In genomic region chr4:154738426-154738825, GRCh38 we compare ENCODE assay signal across 35 cellular contexts. TPM values are rescaled to one million over a fixed set of nuclear protein-coding genes. Genes with fewer than 3 reads are reported as not detected.
DNase-seq lines count a peak whose midpoint lies in the region; ATAC-seq and TF ChIP-seq lines count a peak whose summit lies in the region.
"Had no signal": no experiment of that assay in that cellular context is flagged by ENCODE, and none has a peak within 500 bp of the region (broad histone marks: within the 10 kb centered on the region; RNA-seq: fewer than 3 reads in every experiment).

No MANE protein-coding gene starts in this region.

- WGBS in endodermal cell (ENCODE audit: insufficient coverage in 1 of 2, insufficient read length in 1 of 2), 2 experiments, result 0 to 25% methylated on average over 1 to 2 of the region's 2 CpGs
- 10% methylated on average over 2 of the region's 2 CpGs for WGBS in esophagus squamous epithelium, 2 donors

- POLR2A ChIA-PET in PC-3 (lab: Charles Lee; ENCODE audit: unreplicated experiment), result no interaction called here

- H3K27me3 ChIP-seq in PC-3 (ENCODE audit: low read length) (no peaks in the 10 kb centered on the region), endodermal cell (ENCODE audit: control insufficient read depth, insufficient read depth, low read length, poor library complexity, severe bottlenecking) (peaks cover 29% of the 10 kb centered on the region), esophagus squamous epithelium (peaks cover 0 to 36% (median 7%) of the 10 kb centered on the region in 4 donors)
- H3K27me3 ChIP-seq: testis, vagina had no signal

- H4K20me1 ChIP-seq in PC-3 (ENCODE audit: low read length), result no peaks in the 10 kb centered on the region

- peak overlapping the region; percentile 26 for H3K27ac Mint-ChIP-seq in endodermal cell
- H3K27ac Mint-ChIP-seq: activated CD8-positive, alpha-beta memory T cell treated with anti-CD3 and anti-CD28 coated beads, Interleukin-2, amount 10 ng/mL, durations not matched to agents 7 days and 5 days; activated naive CD4-positive, alpha-beta T cell treated with anti-CD3 and anti-CD28 coated beads for 36 hours; activated T-cell treated with anti-CD3 and anti-CD28 coated beads, Interleukin-2, amount 50 U/mL, for 72 hours; IgD-negative memory B cell; immature natural killer cell; nephron progenitor cell; stimulated activated naive B cell treated with anti-CD40 and anti-IgM and Interleukin-4, amounts not matched to agents 10 μg/mL and 1 μg/mL and 100 μg/mL, for 72 hours had no signal

- peak; percentile 83 for ATAC-seq in PC-3
- ATAC-seq in GM21360 (IDR thresholded peaks at IDR 0.05; ENCODE audit: unreplicated experiment), result no peak
- ATAC-seq in SK-N-SH treated with all-trans-retinoic acid at 6 μM for 48 hours, result no peak
- ATAC-seq: activated CD8-positive, alpha-beta memory T cell treated with anti-CD3 and anti-CD28 coated beads, Interleukin-2, amount 10 ng/mL, durations not matched to agents 7 days and 5 days; activated T-cell treated with anti-CD3 and anti-CD28 coated beads, Interleukin-2, amount 50 U/mL, for 72 hours; pancreas; stimulated activated naive B cell treated with anti-CD40 and anti-IgM and Interleukin-4, amounts not matched to agents 10 μg/mL and 1 μg/mL and 100 μg/mL, for 72 hours had no signal

- peak overlapping the region; percentile 42 for H3K4me2 ChIP-seq in PC-3 (ENCODE audit: low read length)
- H3K4me2 ChIP-seq: hepatocyte had no signal

- no peak for TF ChIP-seq POLR2A in esophagus squamous epithelium (IDR thresholded peaks at IDR 0.05)

- H3K4me3 ChIP-seq in PC-3 (ENCODE audit: low read length) (no peak overlapping the region), endodermal cell (ENCODE audit: low read length) (peak overlapping the region; percentile 4), esophagus squamous epithelium (no peak overlapping the region)
- H3K4me3 ChIP-seq: hepatocyte, pancreas, right atrium auricular region, testis, vagina had no signal

- peak overlapping the region; percentile 57 for H3K27ac ChIP-seq in PC-3 (ENCODE audit: low read length)
- no peak overlapping the region for H3K27ac ChIP-seq in endodermal cell (ENCODE audit: low read depth, low read length)
- H3K27ac ChIP-seq in esophagus squamous epithelium, result no peak overlapping the region
- H3K27ac ChIP-seq: hepatocyte, HL-60, pancreas, right atrium auricular region, testis, vagina had no signal

- peak; percentile 16 for DNase-seq in ELR (ENCODE audit: low read depth)
- DNase-seq in PC-3, result peak; percentile 86
- no peak for DNase-seq in endodermal cell
- peak; percentile 79 for DNase-seq in kidney tubule cell (ENCODE audit: low spot score)
- no peak for DNase-seq in COLO829 (ENCODE audit: low spot score)
- DNase-seq in esophagus squamous epithelium (lab: John Stamatoyannopoulos, UW), result no peak
- DNase-seq: activated CD4-positive, alpha-beta T cell treated with anti-CD3 and anti-CD28 coated beads for 4 hours; activated CD8-positive, alpha-beta memory T cell treated with anti-CD3 and anti-CD28 coated beads, Interleukin-2, amount 10 ng/mL, durations not matched to agents 7 days and 5 days; activated naive CD4-positive, alpha-beta T cell treated with anti-CD3 and anti-CD28 coated beads for 36 hours; activated T-cell treated with anti-CD3 and anti-CD28 coated beads, Interleukin-2, amount 50 U/mL, for 72 hours; amniotic stem cell; C1 segment of cervical spinal cord; dermis blood vessel endothelial cell; immature natural killer cell; NCI-H2081 treated with DMSO at 0.1 percent for 48 hours; NCI-H82; nephron progenitor cell; pancreas; SHP77 treated with DMSO at 0.1 percent for 48 hours; stimulated activated CD4-positive, alpha-beta T cell treated with anti-CD3 and anti-CD28 coated beads, Interleukin-12 subunit alpha, Interleukin-12 subunit beta, amount 100 ng/mL, for 4 hours; stimulated activated CD4-positive, alpha-beta T cell treated with anti-CD3 and anti-CD28 coated beads, Interleukin-4, amount 100 ng/mL, for 24 hours; stimulated activated naive B cell treated with anti-CD40 and anti-IgM and Interleukin-4, amounts not matched to agents 10 μg/mL and 1 μg/mL and 100 μg/mL, for 72 hours; testis had no signal

- H3K79me2 ChIP-seq in PC-3 (ENCODE audit: low read length), result no peaks in the 10 kb centered on the region
- H3K79me2 ChIP-seq: hepatocyte had no signal

- H3F3A ChIP-seq in PC-3 (ENCODE audit: low read length, unreplicated experiment), result no peaks in the 10 kb centered on the region

- H3K4me1 Mint-ChIP-seq in endodermal cell, result peaks cover 47% of the 10 kb centered on the region
- H3K4me1 Mint-ChIP-seq: central memory CD8-positive, alpha-beta T cell had no signal

- CTCF ChIA-PET in PC-3 (lab: Charles Lee), result no interaction called here

- H3K27me3 Mint-ChIP-seq in endodermal cell (ENCODE audit: insufficient read depth), result peaks cover 32% of the 10 kb centered on the region

- 0 out of 2 replicates have a peak overlapping the region, but pooled peaks have one; percentile 21 for H2AFZ ChIP-seq in PC-3 (ENCODE audit: low read length)
- H2AFZ ChIP-seq: hepatocyte had no signal

- intact Hi-C loops in PC-3 (cut with micrococcal nuclease), result loop anchor here (1.0 kb wide), 1 partner anchor 30 kb away; no protein-coding TSS in a partner anchor
- intact Hi-C loops in esophagus squamous epithelium (cut with DNase I), result no loop called here

- H3K9me2 ChIP-seq in PC-3 (replicated peaks; ENCODE audit: low read length), result no peaks in the 10 kb centered on the region

- H3K36me3 ChIP-seq in PC-3 (ENCODE audit: low read depth, low read length), result no peaks in the 10 kb centered on the region
- H3K36me3 ChIP-seq in endodermal cell (ENCODE audit: control insufficient read depth, insufficient read depth, low read length), result no peaks in the 10 kb centered on the region
- no peaks in the 10 kb centered on the region for H3K36me3 ChIP-seq in esophagus squamous epithelium
- H3K36me3 ChIP-seq: pancreas, right atrium auricular region, vagina had no signal

- H3K4me3 Mint-ChIP-seq in endodermal cell, result peak overlapping the region; percentile 7
- H3K4me3 Mint-ChIP-seq: activated CD8-positive, alpha-beta memory T cell treated with anti-CD3 and anti-CD28 coated beads, Interleukin-2, amount 10 ng/mL, durations not matched to agents 7 days and 5 days; activated naive CD4-positive, alpha-beta T cell treated with anti-CD3 and anti-CD28 coated beads for 36 hours; activated T-cell treated with anti-CD3 and anti-CD28 coated beads, Interleukin-2, amount 50 U/mL, for 72 hours; central memory CD8-positive, alpha-beta T cell; IgD-negative memory B cell; immature natural killer cell; nephron progenitor cell; stimulated activated naive B cell treated with anti-CD40 and anti-IgM and Interleukin-4, amounts not matched to agents 10 μg/mL and 1 μg/mL and 100 μg/mL, for 72 hours had no signal

- H3K9me3 Mint-ChIP-seq in endodermal cell, result no peaks in the 10 kb centered on the region
- H3K9me3 Mint-ChIP-seq: activated naive CD4-positive, alpha-beta T cell treated with anti-CD3 and anti-CD28 coated beads for 36 hours; activated T-cell treated with anti-CD3 and anti-CD28 coated beads, Interleukin-2, amount 50 U/mL, for 72 hours; central memory CD8-positive, alpha-beta T cell; IgD-negative memory B cell; nephron progenitor cell; stimulated activated naive B cell treated with anti-CD40 and anti-IgM and Interleukin-4, amounts not matched to agents 10 μg/mL and 1 μg/mL and 100 μg/mL, for 72 hours had no signal

- no TSS peak for BruUV-seq in PC-3 (replicated peaks; lab: Mats Ljungman, UMichigan)

- H3K4me1 ChIP-seq in PC-3 (ENCODE audit: insufficient read depth, low read length), result peaks cover 22% of the 10 kb centered on the region
- H3K4me1 ChIP-seq in endodermal cell (ENCODE audit: control insufficient read depth, insufficient read depth, low read length), result peaks cover 25% of the 10 kb centered on the region
- peaks cover 8 to 23% (median 12%) of the 10 kb centered on the region in 3 donors for H3K4me1 ChIP-seq in esophagus squamous epithelium

- H3K9ac ChIP-seq in PC-3 (ENCODE audit: low read length) (no peak overlapping the region), endodermal cell (ENCODE audit: extremely low read depth, low read length, poor library complexity, severe bottlenecking) (no peak overlapping the region)

- no peaks in the 10 kb centered on the region for H3K9me3 ChIP-seq in PC-3 (ENCODE audit: low read length)
- no peaks in the 10 kb centered on the region for H3K9me3 ChIP-seq in endodermal cell (ENCODE audit: control insufficient read depth, low read length)
- no peaks in the 10 kb centered on the region for H3K9me3 ChIP-seq in esophagus squamous epithelium
- H3K9me3 ChIP-seq: pancreas, right atrium auricular region, testis, vagina had no signal

- no peak for TF ChIP-seq CTCF in PC-3 (conservative IDR thresholded peaks at IDR 0.05; ENCODE audit: low read depth, low read length)
- TF ChIP-seq CTCF in endodermal cell (conservative IDR thresholded peaks at IDR 0.05), result no peak
- TF ChIP-seq CTCF in esophagus squamous epithelium (IDR thresholded peaks at IDR 0.05), result no peak

- H3K36me3 Mint-ChIP-seq in endodermal cell (ENCODE audit: low read depth), result no peaks in the 10 kb centered on the region
- H3K36me3 Mint-ChIP-seq: activated CD8-positive, alpha-beta memory T cell treated with anti-CD3 and anti-CD28 coated beads, Interleukin-2, amount 10 ng/mL, durations not matched to agents 7 days and 5 days; IgD-negative memory B cell; immature natural killer cell; stimulated activated naive B cell treated with anti-CD40 and anti-IgM and Interleukin-4, amounts not matched to agents 10 μg/mL and 1 μg/mL and 100 μg/mL, for 72 hours had no signal

TF ChIP-seq in SK-N-SH treated with all-trans-retinoic acid at 6 μM for 48 hours, 23 proteins besides CTCF, POLR2A, EP300 and RAD21 (continues in another document):
- TF ChIP-seq ZNF565 (CRISPR knock-in tag; conservative IDR thresholded peaks at IDR 0.05; ENCODE audit: low read depth) (no peak), RARB (CRISPR knock-in tag; IDR thresholded peaks at IDR 0.05) (no peak)

RNA-seq across cellular contexts. Expression of gene LRAT, which starts 5.4 kb away (rescaled TPM):
- 0.55 and 0.92 TPM in 2 replicates for total RNA-seq in PC-3 (2014; rRNA removed)
- total RNA-seq in endodermal cell, result 10 to 100 TPM in 1 of 2 donors, 1 to 10 TPM in 1; 6.2 to 20.6 TPM
- polyA plus RNA-seq in endodermal cell (2013, experiment 1 of 2), result 13.1 TPM
- 17.3 TPM for polyA plus RNA-seq in endodermal cell (2013, experiment 2 of 2)
- under 1 TPM in 3 of 4 donors, not detected in 1; 0.19 to 0.88 (median 0.32) TPM for total RNA-seq in esophagus squamous epithelium
- total RNA-seq: activated CD8-positive, alpha-beta memory T cell treated with anti-CD3 and anti-CD28 coated beads, Interleukin-2, amount 10 ng/mL, durations not matched to agents 7 days and 5 days; activated naive CD4-positive, alpha-beta T cell treated with anti-CD3 and anti-CD28 coated beads for 36 hours; activated T-cell treated with anti-CD3 and anti-CD28 coated beads, Interleukin-2, amount 50 U/mL, for 72 hours; dermis blood vessel endothelial cell; endothelial cell of umbilical vein; M059J; vagina had no signal
- polyA plus RNA-seq: endothelial cell of umbilical vein, IgD-negative memory B cell, immature natural killer cell had no signal

RNA-seq across cellular contexts. Expression of gene RBM46, which starts 42.6 kb away (rescaled TPM):
- not detected in 2 replicates for total RNA-seq in PC-3 (2014; rRNA removed)
- 1 to 10 TPM in 1 of 2 donors, under 1 TPM in 1; 0.49 to 1.1 TPM for total RNA-seq in endodermal cell
- 0.32 TPM for polyA plus RNA-seq in endodermal cell (2013, experiment 1 of 2)
- polyA plus RNA-seq in endodermal cell (2013, experiment 2 of 2), result 0.58 TPM
- not detected for total RNA-seq in esophagus squamous epithelium
- total RNA-seq: activated CD8-positive, alpha-beta memory T cell treated with anti-CD3 and anti-CD28 coated beads, Interleukin-2, amount 10 ng/mL, durations not matched to agents 7 days and 5 days; activated naive CD4-positive, alpha-beta T cell treated with anti-CD3 and anti-CD28 coated beads for 36 hours; activated T-cell treated with anti-CD3 and anti-CD28 coated beads, Interleukin-2, amount 50 U/mL, for 72 hours; Daoy; dermis blood vessel endothelial cell; endothelial cell of umbilical vein; frontal cortex; M059J; right atrium auricular region; vagina had no signal
- polyA plus RNA-seq: endothelial cell of umbilical vein, hepatocyte, IgD-negative memory B cell, immature natural killer cell had no signal

Comparison
In these comparisons a context has a peak if more than half of its experiments do, and no peak if none do; other contexts are left out.
1. DNase-seq: peak in ELR (single experiment), PC-3 (single experiment) and kidney tubule cell (single experiment); none in endodermal cell (single experiment), COLO829 (single experiment) and esophagus squamous epithelium (single experiment).